10 cellular contexts compared by ENCODE assay signal in genomic region chr21:39137248-39138186, GRCh38. TPM values are rescaled to one million over a fixed set of nuclear protein-coding genes. Genes with fewer than 3 reads are reported as not detected.
DNase-seq lines count a peak whose midpoint lies in the region; ATAC-seq and TF ChIP-seq lines count a peak whose summit lies in the region.
"Had no signal": no experiment of that assay in that cellular context is flagged by ENCODE, and none has a peak within 500 bp of the region (broad histone marks: within the 10 kb centered on the region; RNA-seq: fewer than 3 reads in every experiment).

No MANE protein-coding gene starts in this region.

- H3K27me3 ChIP-seq in WERI-Rb-1 (ENCODE audit: insufficient read depth, low read depth, severe bottlenecking): no peaks in the 10 kb centered on the region
- no peaks in the 10 kb centered on the region for H3K27me3 ChIP-seq in heart right ventricle
- no peaks in the 10 kb centered on the region for H3K27me3 ChIP-seq in left lung
- no peaks in the 10 kb centered on the region for H3K27me3 ChIP-seq in body of pancreas

- H3K36me3 ChIP-seq in WERI-Rb-1: no peaks in the 10 kb centered on the region
- no peaks in the 10 kb centered on the region for H3K36me3 ChIP-seq in heart right ventricle
- no peaks in the 10 kb centered on the region for H3K36me3 ChIP-seq in left lung
- no peaks in the 10 kb centered on the region for H3K36me3 ChIP-seq in body of pancreas (replicated peaks in 1 of 2; ENCODE audit: insufficient read depth in 1 of 2, low read depth in 2 of 2)

- WGBS in heart right ventricle, 2 donors: 77 to 83% methylated on average over 14 of the region's 14 CpGs
- 65 to 73% methylated on average over 14 of the region's 14 CpGs for WGBS in body of pancreas, 2 donors

- H3K27ac ChIP-seq in WERI-Rb-1: no peak overlapping the region
- H3K27ac ChIP-seq in heart right ventricle: peak overlapping the region in 5 of 10 donors; percentile 26 to 64 (median 54)
- no peak overlapping the region for H3K27ac ChIP-seq in left lung
- no peak overlapping the region for H3K27ac ChIP-seq in body of pancreas

- TF ChIP-seq POLR2A in body of pancreas (IDR thresholded peaks at IDR 0.05): no peak

- DNase-seq in DMS53 (lab: John Stamatoyannopoulos, UW) (peak; percentile 41), DMS53 treated with DMSO at 0.1 percent for 48 hours (lab: John Stamatoyannopoulos, UW; ENCODE audit: unreplicated experiment) (no peak), WERI-Rb-1 (no peak), heart right ventricle (no peak), GM20000 (ENCODE audit: low spot score) (no peak), left lung (no peak), body of pancreas (no peak)
- DNase-seq in stimulated activated CD8-positive, alpha-beta memory T cell treated with anti-CD3 and anti-CD28 coated beads, Interleukin-4, amount 100 ng/mL, for 48 hours: peak; percentile 4
- DNase-seq: 8988T, left colon had no signal

- H3K9me3 ChIP-seq in WERI-Rb-1 (ENCODE audit: severe bottlenecking): no peaks in the 10 kb centered on the region
- no peaks in the 10 kb centered on the region for H3K9me3 ChIP-seq in heart right ventricle
- no peaks in the 10 kb centered on the region for H3K9me3 ChIP-seq in left lung
- no peaks in the 10 kb centered on the region for H3K9me3 ChIP-seq in body of pancreas

- H3K4me3 ChIP-seq in WERI-Rb-1 (ENCODE audit: low read depth, low read length) (no peak overlapping the region), heart right ventricle (no peak overlapping the region), left lung (no peak overlapping the region), body of pancreas (no peak overlapping the region)

- intact Hi-C loops in heart right ventricle (cut with DNase I): loop anchor here (1.0 to 10.0 kb wide), 10 partner anchors 403 to 635 kb away; no protein-coding TSS in a partner anchor
- intact Hi-C loops in left lung (cut with DNase I): loop anchor here in 1 of 2 donors (5.0 kb wide), 1 partner anchor 405 kb away; no protein-coding TSS in a partner anchor
- intact Hi-C loops in body of pancreas (cut with DNase I): loop anchor here (5.0 kb wide), 1 partner anchor 405 kb away; no protein-coding TSS in a partner anchor

- TF ChIP-seq CTCF in WERI-Rb-1 (IDR thresholded peaks at IDR 0.05; ENCODE audit: low read depth, low read length) (0 out of 2 replicates have a peak, but pooled peaks have one; percentile 25), heart right ventricle (IDR thresholded peaks at IDR 0.05) (no peak), GM20000 (IDR thresholded peaks at IDR 0.05; ENCODE audit: extremely low read depth, missing control alignments) (no peak), left lung (IDR thresholded peaks at IDR 0.05) (no peak), body of pancreas (IDR thresholded peaks at IDR 0.05) (no peak)

- ATAC-seq in heart right ventricle (peak in 5 of 8 donors; percentile 28 to 55 (median 29)), left lung (no peak), body of pancreas (no peak)

- peaks cover 0 to 17% (median 0%) of the 10 kb centered on the region in 9 donors for H3K4me1 ChIP-seq in heart right ventricle
- peaks cover 0 to 5% of the 10 kb centered on the region in 2 donors for H3K4me1 ChIP-seq in left lung
- no peaks in the 10 kb centered on the region for H3K4me1 ChIP-seq in body of pancreas

RNA-seq across cellular contexts. Expression of gene PSMG1, which starts 45.7 kb away (rescaled TPM):
- total RNA-seq in heart right ventricle (10 to 100 TPM; 14.8 to 29.3 (median 23.0) TPM), left lung (10 to 100 TPM; 32.4 to 41.3 TPM), body of pancreas (10 to 100 TPM; 16.6 to 19.4 TPM)
- polyA plus RNA-seq in heart right ventricle: 10 to 100 TPM; 29.0 to 29.4 TPM

Comparison
In these comparisons a context has a peak if more than half of its experiments do, and no peak if none do; other contexts are left out.
1. DNase-seq: peak in DMS53 (single experiment) and stimulated activated CD8-positive, alpha-beta memory T cell treated with anti-CD3 and anti-CD28 coated beads, Interleukin-4, amount 100 ng/mL, for 48 hours (single experiment); none in DMS53 treated with DMSO at 0.1 percent for 48 hours (single experiment), WERI-Rb-1 (single experiment), heart right ventricle (0 of 2), GM20000 (single experiment), left lung (0 of 2) and body of pancreas (0 of 4).
2. ATAC-seq: peak in heart right ventricle (5 of 8); none in left lung (single experiment) and body of pancreas (single experiment).